8 cellular contexts compared by ENCODE assay signal in the genomic region with DNA sequence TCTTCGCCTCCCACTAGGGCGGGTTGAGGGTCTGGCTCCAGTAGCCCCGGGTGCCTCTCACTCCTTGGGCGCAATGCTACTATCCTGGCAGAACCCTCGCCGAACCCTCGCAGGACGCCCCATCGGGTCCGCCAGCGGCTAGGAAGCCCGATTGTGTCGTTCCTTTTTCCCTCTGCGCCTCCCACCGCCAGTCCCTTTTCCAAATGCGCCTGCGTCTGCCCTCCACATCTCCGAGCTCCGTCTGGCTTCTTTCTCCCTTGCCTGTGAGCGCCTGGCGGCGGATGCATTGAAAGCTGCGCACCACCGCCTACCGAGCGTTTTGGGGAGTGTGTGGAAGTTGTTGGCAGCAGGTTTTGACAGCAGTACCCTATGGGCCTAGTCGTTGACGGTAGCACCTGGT. TPM values are rescaled to one million over a fixed set of nuclear protein-coding genes. Genes with fewer than 3 reads are reported as not detected.
A peak's percentile ranks its signal among the peaks of the same experiment; 100 is the strongest.
DNase-seq lines count a peak whose midpoint lies in the region; ATAC-seq and TF ChIP-seq lines count a peak whose summit lies in the region.

No MANE protein-coding gene starts in this region.

- peaks cover 23% of the 10 kb centered on the region for H3K27me3 Mint-ChIP-seq in activated naive CD4-positive, alpha-beta T cell treated with anti-CD3 and anti-CD28 coated beads for 36 hours (ENCODE audit: low read depth)

- no peak overlapping the region for H3K27ac ChIP-seq in psoas muscle

- ATAC-seq in left ventricle myocardium superior (peak; percentile 91), psoas muscle (peak in 1 of 4 donors; percentile 21), GM21390 (IDR thresholded peaks at IDR 0.05; ENCODE audit: unreplicated experiment) (no peak), GM21515 (IDR thresholded peaks at IDR 0.05; ENCODE audit: unreplicated experiment) (no peak)

- 45 to 56% (median 54%) methylated on average over 28 of the region's 28 CpGs for WGBS in psoas muscle, 3 donors

- no peak overlapping the region for H3K4me3 Mint-ChIP-seq in activated naive CD4-positive, alpha-beta T cell treated with anti-CD3 and anti-CD28 coated beads for 36 hours

- intact Hi-C loops in left ventricle myocardium superior (cut with micrococcal nuclease) (no loop called here), psoas muscle (cut with DNase I) (no loop called here)
- intact Hi-C loops in activated naive CD4-positive, alpha-beta T cell treated with anti-CD3 and anti-CD28 coated beads for 36 hours (cut with micrococcal nuclease), result no loop called here

- CTCF ChIA-PET in activated naive CD4-positive, alpha-beta T cell treated with anti-CD3 and anti-CD28 coated beads for 36 hours (lab: Charles Lee), result interaction anchor here (0.5 kb wide), 1 partner anchor 1284 kb away, joined by 3 read pairs; no protein-coding TSS in a partner anchor

- peaks cover 2% of the 10 kb centered on the region for H3K9me3 Mint-ChIP-seq in activated naive CD4-positive, alpha-beta T cell treated with anti-CD3 and anti-CD28 coated beads for 36 hours

- H3K4me1 Mint-ChIP-seq in activated naive CD4-positive, alpha-beta T cell treated with anti-CD3 and anti-CD28 coated beads for 36 hours (ENCODE audit: low read depth), result peaks cover 6% of the 10 kb centered on the region

- peak overlapping the region; percentile 8 for H3K4me3 ChIP-seq in psoas muscle

- H3K36me3 Mint-ChIP-seq in activated naive CD4-positive, alpha-beta T cell treated with anti-CD3 and anti-CD28 coated beads for 36 hours (ENCODE audit: low read depth), result no peaks in the 10 kb centered on the region

- H3K27ac Mint-ChIP-seq in activated naive CD4-positive, alpha-beta T cell treated with anti-CD3 and anti-CD28 coated beads for 36 hours, result no peak overlapping the region

- DNase-seq in EH (ENCODE audit: low read depth) (peak; percentile 58), amniotic stem cell (lab: John Stamatoyannopoulos, UW) (peak; percentile 68), left ventricle myocardium superior (peak; percentile 71), psoas muscle (peak; percentile 33 to 54), NCI-H2029 treated with DMSO at 0.1 percent for 48 hours (lab: John Stamatoyannopoulos, UW) (no peak)
- no peak for DNase-seq in activated naive CD4-positive, alpha-beta T cell treated with anti-CD3 and anti-CD28 coated beads for 36 hours

- H3K9me3 ChIP-seq in psoas muscle, result no peaks in the 10 kb centered on the region

- H3K27me3 ChIP-seq in psoas muscle (ENCODE audit: insufficient read depth in 3 of 3, low read length in 2 of 3), result no peaks in the 10 kb centered on the region

- H3K4me1 ChIP-seq in psoas muscle, result no peaks in the 10 kb centered on the region

- no peak for TF ChIP-seq CTCF in psoas muscle (IDR thresholded peaks at IDR 0.05)

- H3K36me3 ChIP-seq in psoas muscle (ENCODE audit: insufficient read depth in 1 of 2, low read depth in 1 of 2), result peaks cover 0 to 6% of the 10 kb centered on the region in 2 donors

RNA-seq across cellular contexts. Expression of gene DIRAS3, which starts 1.0 kb away (rescaled TPM):
- 9.7 TPM for total RNA-seq in left ventricle myocardium superior
- total RNA-seq in psoas muscle, result 1 to 10 TPM in 1 of 4 donors, under 1 TPM in 3; 0.39 to 1.2 (median 0.55) TPM
- under 1 TPM; 0.18 to 0.39 (median 0.33) TPM for polyA plus RNA-seq in psoas muscle
- not detected for total RNA-seq in activated naive CD4-positive, alpha-beta T cell treated with anti-CD3 and anti-CD28 coated beads for 36 hours

Comparison
In these comparisons a context has a peak if more than half of its experiments do, and no peak if none do; other contexts are left out.
1. DNase-seq: peak in EH (single experiment), amniotic stem cell (single experiment), left ventricle myocardium superior (single experiment) and psoas muscle (2 of 2); none in activated naive CD4-positive, alpha-beta T cell treated with anti-CD3 and anti-CD28 coated beads for 36 hours (single experiment) and NCI-H2029 treated with DMSO at 0.1 percent for 48 hours (single experiment).